1 cellular context compared by ENCODE assay signal in genomic region chr3:116444099-116444700, GRCh38.
TF ChIP-seq lines count a peak whose summit lies in the region.

No MANE protein-coding gene starts in this region.

TF ChIP-seq in HEK293, 187 proteins besides CTCF, POLR2A, EP300 and RAD21 (continued from another document):
- TF ChIP-seq, protein P1, sequence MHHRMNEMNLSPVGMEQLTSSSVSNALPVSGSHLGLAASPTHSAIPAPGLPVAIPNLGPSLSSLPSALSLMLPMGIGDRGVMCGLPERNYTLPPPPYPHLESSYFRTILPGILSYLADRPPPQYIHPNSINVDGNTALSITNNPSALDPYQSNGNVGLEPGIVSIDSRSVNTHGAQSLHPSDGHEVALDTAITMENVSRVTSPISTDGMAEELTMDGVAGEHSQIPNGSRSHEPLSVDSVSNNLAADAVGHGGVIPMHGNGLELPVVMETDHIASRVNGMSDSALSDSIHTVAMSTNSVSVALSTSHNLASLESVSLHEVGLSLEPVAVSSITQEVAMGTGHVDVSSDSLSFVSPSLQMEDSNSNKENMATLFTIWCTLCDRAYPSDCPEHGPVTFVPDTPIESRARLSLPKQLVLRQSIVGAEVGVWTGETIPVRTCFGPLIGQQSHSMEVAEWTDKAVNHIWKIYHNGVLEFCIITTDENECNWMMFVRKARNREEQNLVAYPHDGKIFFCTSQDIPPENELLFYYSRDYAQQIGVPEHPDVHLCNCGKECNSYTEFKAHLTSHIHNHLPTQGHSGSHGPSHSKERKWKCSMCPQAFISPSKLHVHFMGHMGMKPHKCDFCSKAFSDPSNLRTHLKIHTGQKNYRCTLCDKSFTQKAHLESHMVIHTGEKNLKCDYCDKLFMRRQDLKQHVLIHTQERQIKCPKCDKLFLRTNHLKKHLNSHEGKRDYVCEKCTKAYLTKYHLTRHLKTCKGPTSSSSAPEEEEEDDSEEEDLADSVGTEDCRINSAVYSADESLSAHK (tag by site-specific recombination; IDR thresholded peaks at IDR 0.05) = no peak
- TF ChIP-seq GLIS1 (tag by site-specific recombination; IDR thresholded peaks at IDR 0.05) = no peak
- no peak for TF ChIP-seq ZSCAN30 (tag by site-specific recombination; IDR thresholded peaks at IDR 0.05)
- TF ChIP-seq ZNF214 (tag by site-specific recombination; IDR thresholded peaks at IDR 0.05; ENCODE audit: borderline replicate concordance) = no peak
TF ChIP-seq in HEK293: peak in this region for 0.
